In the genomic region with DNA sequence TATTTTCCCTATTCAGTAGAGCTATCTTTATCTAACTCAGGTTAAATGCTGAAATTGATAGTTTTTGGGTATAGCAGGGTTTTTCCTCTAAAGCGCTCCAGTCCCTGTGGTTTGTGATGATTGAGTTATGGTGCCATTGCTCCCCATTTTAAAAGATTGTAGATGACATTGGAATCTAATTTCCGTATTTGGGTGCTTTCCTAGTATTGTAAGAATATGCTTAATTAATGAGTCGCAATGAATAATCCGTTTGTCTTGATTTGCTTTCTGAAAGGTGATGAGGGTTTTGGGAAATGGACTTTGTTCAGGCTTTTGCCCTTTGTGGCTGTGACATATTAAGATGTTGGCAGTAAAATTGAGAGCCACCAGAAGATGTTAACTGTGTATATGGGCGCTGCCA, we compare ENCODE assay signal across 13 cellular contexts. TPM values are rescaled to one million over a fixed set of nuclear protein-coding genes. Genes with fewer than 3 reads are reported as not detected.
DNase-seq lines count a peak whose midpoint lies in the region; ATAC-seq and TF ChIP-seq lines count a peak whose summit lies in the region.
"Had no signal": no experiment of that assay in that cellular context is flagged by ENCODE, and none has a peak within 500 bp of the region (broad histone marks: within the 10 kb centered on the region; RNA-seq: fewer than 3 reads in every experiment).

No MANE protein-coding gene starts in this region.

- DNase-seq in activated CD4-positive, alpha-beta memory T cell treated with anti-CD3 and anti-CD28 coated beads for 36 hours = no peak
- DNase-seq in activated CD4-positive, alpha-beta memory T cell treated with anti-CD3 and anti-CD28 coated beads, Interleukin-2, amount 10 ng/mL, durations not matched to agents 7 days and 5 days = no peak
- peak; percentile 61 for DNase-seq in RKO (ENCODE audit: low spot score)
- DNase-seq in endodermal cell = no peak
- no peak for DNase-seq in NCI-H187 treated with DMSO at 0.1 percent for 48 hours (lab: John Stamatoyannopoulos, UW)
- no peak for DNase-seq in stimulated activated CD4-positive, alpha-beta T cell treated with anti-CD3 and anti-CD28 coated beads, Interleukin-2, amount 100 ng/mL, for 48 hours
- DNase-seq: activated CD4-positive, alpha-beta T cell treated with anti-CD3 and anti-CD28 coated beads for 48 hours; left cardiac atrium; NCI-H510A; SIG-M5; trophoblast cell had no signal

- H3K9me3 Mint-ChIP-seq in activated CD4-positive, alpha-beta memory T cell treated with anti-CD3 and anti-CD28 coated beads for 36 hours = no peaks in the 10 kb centered on the region
- no peaks in the 10 kb centered on the region for H3K9me3 Mint-ChIP-seq in activated CD4-positive, alpha-beta memory T cell treated with anti-CD3 and anti-CD28 coated beads, Interleukin-2, amount 10 ng/mL, durations not matched to agents 7 days and 5 days
- no peaks in the 10 kb centered on the region for H3K9me3 Mint-ChIP-seq in endodermal cell

- no peak overlapping the region for H3K27ac ChIP-seq in endodermal cell (ENCODE audit: low read depth, low read length)

- peak overlapping the region; percentile 94 for H3K4me3 ChIP-seq in endodermal cell (ENCODE audit: low read length)
- peak overlapping the region; percentile 60 for H3K4me3 ChIP-seq in skeletal muscle satellite cell (ENCODE audit: low read length)

- 95 to 100% methylated on average over 3 to 5 of the region's 5 CpGs for WGBS in endodermal cell (ENCODE audit: insufficient coverage in 1 of 2, insufficient read length in 1 of 2), 2 experiments

- intact Hi-C loops in activated CD4-positive, alpha-beta memory T cell treated with anti-CD3 and anti-CD28 coated beads for 36 hours (cut with micrococcal nuclease) = loop anchor here (2.0 kb wide), 1 partner anchor 18 kb away; no protein-coding TSS in a partner anchor

- peak overlapping the region; percentile 43 for H3K4me3 Mint-ChIP-seq in activated CD4-positive, alpha-beta memory T cell treated with anti-CD3 and anti-CD28 coated beads for 36 hours
- no peak overlapping the region for H3K4me3 Mint-ChIP-seq in activated CD4-positive, alpha-beta memory T cell treated with anti-CD3 and anti-CD28 coated beads, Interleukin-2, amount 10 ng/mL, durations not matched to agents 7 days and 5 days
- no peak overlapping the region for H3K4me3 Mint-ChIP-seq in endodermal cell

- peak overlapping the region; percentile 87 for H3K27ac Mint-ChIP-seq in activated CD4-positive, alpha-beta memory T cell treated with anti-CD3 and anti-CD28 coated beads for 36 hours
- H3K27ac Mint-ChIP-seq in activated CD4-positive, alpha-beta memory T cell treated with anti-CD3 and anti-CD28 coated beads, Interleukin-2, amount 10 ng/mL, durations not matched to agents 7 days and 5 days = no peak overlapping the region
- H3K27ac Mint-ChIP-seq in endodermal cell = no peak overlapping the region

- H3K4me2 ChIP-seq in skeletal muscle satellite cell (ENCODE audit: low read length) = peak overlapping the region; percentile 90

- H3K36me3 ChIP-seq in endodermal cell (ENCODE audit: control insufficient read depth, insufficient read depth, low read length) (peaks cover 79% of the 10 kb centered on the region), skeletal muscle satellite cell (ENCODE audit: insufficient read depth, low read length) (peaks cover 75% of the 10 kb centered on the region)

- CTCF ChIA-PET in activated CD4-positive, alpha-beta memory T cell treated with anti-CD3 and anti-CD28 coated beads for 36 hours (lab: Charles Lee) = interaction anchor here (0.6 to 0.9 kb wide), 2 partner anchors 21 to 72 kb away, joined by 3 read pairs; a partner anchor contains a TSS
- CTCF ChIA-PET in activated CD4-positive, alpha-beta memory T cell treated with anti-CD3 and anti-CD28 coated beads, Interleukin-2, amount 10 ng/mL, durations not matched to agents 7 days and 5 days (lab: Charles Lee) = no interaction called here

- peaks cover 51% of the 10 kb centered on the region for H3K4me1 Mint-ChIP-seq in activated CD4-positive, alpha-beta memory T cell treated with anti-CD3 and anti-CD28 coated beads for 36 hours (ENCODE audit: low read depth)
- peaks cover 51% of the 10 kb centered on the region for H3K4me1 Mint-ChIP-seq in activated CD4-positive, alpha-beta memory T cell treated with anti-CD3 and anti-CD28 coated beads, Interleukin-2, amount 10 ng/mL, durations not matched to agents 7 days and 5 days
- H3K4me1 Mint-ChIP-seq in endodermal cell = peaks cover 28% of the 10 kb centered on the region

- no peak for TF ChIP-seq CTCF in endodermal cell (conservative IDR thresholded peaks at IDR 0.05)

- H3K4me1 ChIP-seq in endodermal cell (ENCODE audit: control insufficient read depth, insufficient read depth, low read length) = no peaks in the 10 kb centered on the region
- H3K4me1 ChIP-seq in skeletal muscle satellite cell (ENCODE audit: control insufficient read depth, insufficient read depth, low read length) = peaks cover 26% of the 10 kb centered on the region

- POLR2A ChIA-PET in activated CD4-positive, alpha-beta memory T cell treated with anti-CD3 and anti-CD28 coated beads for 36 hours (lab: Charles Lee) = interaction anchor here (7.7 kb wide), 1 partner anchor 21 kb away, joined by 61 read pairs; a partner anchor contains a TSS
- POLR2A ChIA-PET in activated CD4-positive, alpha-beta memory T cell treated with anti-CD3 and anti-CD28 coated beads, Interleukin-2, amount 10 ng/mL, durations not matched to agents 7 days and 5 days (lab: Charles Lee) = interaction anchor here (0.7 to 3.6 kb wide), 7 partner anchors 10 to 201 kb away, joined by 3 to 22 read pairs (median 3); a partner anchor contains a TSS

- no peak overlapping the region for H3K9ac ChIP-seq in endodermal cell (ENCODE audit: extremely low read depth, low read length, poor library complexity, severe bottlenecking)
- H3K9ac ChIP-seq in skeletal muscle satellite cell (ENCODE audit: low read depth, low read length) = peak overlapping the region; percentile 44

- no peak for ATAC-seq in HG03097 (IDR thresholded peaks at IDR 0.05; ENCODE audit: low FRiP score, unreplicated experiment)
- ATAC-seq: left cardiac atrium had no signal

- H3K27me3 Mint-ChIP-seq in activated CD4-positive, alpha-beta memory T cell treated with anti-CD3 and anti-CD28 coated beads for 36 hours = no peaks in the 10 kb centered on the region
- no peaks in the 10 kb centered on the region for H3K27me3 Mint-ChIP-seq in activated CD4-positive, alpha-beta memory T cell treated with anti-CD3 and anti-CD28 coated beads, Interleukin-2, amount 10 ng/mL, durations not matched to agents 7 days and 5 days
- H3K27me3 Mint-ChIP-seq in endodermal cell (ENCODE audit: insufficient read depth) = no peaks in the 10 kb centered on the region

- H3K9me3 ChIP-seq in endodermal cell (ENCODE audit: control insufficient read depth, low read length) (no peaks in the 10 kb centered on the region), skeletal muscle satellite cell (replicated peaks; ENCODE audit: low read length) (no peaks in the 10 kb centered on the region)

- H3K27me3 ChIP-seq in endodermal cell (ENCODE audit: control insufficient read depth, insufficient read depth, low read length, poor library complexity, severe bottlenecking) (no peaks in the 10 kb centered on the region), skeletal muscle satellite cell (ENCODE audit: control insufficient read depth, insufficient read depth, low read length) (no peaks in the 10 kb centered on the region)

- peaks cover 65% of the 10 kb centered on the region for H3K36me3 Mint-ChIP-seq in activated CD4-positive, alpha-beta memory T cell treated with anti-CD3 and anti-CD28 coated beads for 36 hours
- H3K36me3 Mint-ChIP-seq in activated CD4-positive, alpha-beta memory T cell treated with anti-CD3 and anti-CD28 coated beads, Interleukin-2, amount 10 ng/mL, durations not matched to agents 7 days and 5 days (ENCODE audit: low read depth) = peaks cover 68% of the 10 kb centered on the region
- H3K36me3 Mint-ChIP-seq in endodermal cell (ENCODE audit: low read depth) = peaks cover 75% of the 10 kb centered on the region

RNA-seq across cellular contexts. Expression of a gene that starts 3.9 kb away (rescaled TPM):
- total RNA-seq in activated CD4-positive, alpha-beta memory T cell treated with anti-CD3 and anti-CD28 coated beads for 36 hours = 1,000 to 10,000 TPM; 1,694 to 1,737 TPM
- total RNA-seq in activated CD4-positive, alpha-beta memory T cell treated with anti-CD3 and anti-CD28 coated beads, Interleukin-2, amount 10 ng/mL, durations not matched to agents 7 days and 5 days = 1,000 to 10,000 TPM; 1,152 to 1,168 TPM
- total RNA-seq in endodermal cell = 1,000 to 10,000 TPM; 1,323 to 1,693 TPM
- polyA plus RNA-seq in endodermal cell (2013, experiment 1 of 2) = 1,899 TPM
- polyA plus RNA-seq in endodermal cell (2013, experiment 2 of 2) = 1,806 TPM
- total RNA-seq in skeletal muscle satellite cell (2012; rRNA removed) = 1,975 and 2,588 TPM in 2 replicates

RNA-seq across cellular contexts. Expression of a gene that starts 15.9 kb away (rescaled TPM):
- under 1 TPM in 1 of 2 experiments, not detected in 1; 0.31 TPM for total RNA-seq in activated CD4-positive, alpha-beta memory T cell treated with anti-CD3 and anti-CD28 coated beads for 36 hours
- total RNA-seq in activated CD4-positive, alpha-beta memory T cell treated with anti-CD3 and anti-CD28 coated beads, Interleukin-2, amount 10 ng/mL, durations not matched to agents 7 days and 5 days = not detected
- total RNA-seq in endodermal cell = 1 to 10 TPM; 1.1 to 1.5 TPM
- 0.21 TPM for polyA plus RNA-seq in endodermal cell (2013, experiment 1 of 2)
- polyA plus RNA-seq in endodermal cell (2013, experiment 2 of 2) = not detected
- total RNA-seq in skeletal muscle satellite cell (2012; rRNA removed) = not detected in 2 replicates

RNA-seq across cellular contexts. Expression of a gene that starts 20.9 kb away (rescaled TPM):
- total RNA-seq in activated CD4-positive, alpha-beta memory T cell treated with anti-CD3 and anti-CD28 coated beads for 36 hours = 10 to 100 TPM; 23.6 to 24.8 TPM
- 10 to 100 TPM; 21.3 to 24.6 TPM for total RNA-seq in activated CD4-positive, alpha-beta memory T cell treated with anti-CD3 and anti-CD28 coated beads, Interleukin-2, amount 10 ng/mL, durations not matched to agents 7 days and 5 days
- 10 to 100 TPM; 28.2 to 35.2 TPM for total RNA-seq in endodermal cell
- polyA plus RNA-seq in endodermal cell (2013, experiment 1 of 2) = 21.2 TPM
- polyA plus RNA-seq in endodermal cell (2013, experiment 2 of 2) = 20.2 TPM
- 35.8 and 46.1 TPM in 2 replicates for total RNA-seq in skeletal muscle satellite cell (2012; rRNA removed)

RNA-seq across cellular contexts. Expression of a gene that starts 59.7 kb away (rescaled TPM):
- 10 to 100 TPM; 36.0 to 36.4 TPM for total RNA-seq in activated CD4-positive, alpha-beta memory T cell treated with anti-CD3 and anti-CD28 coated beads for 36 hours
- total RNA-seq in activated CD4-positive, alpha-beta memory T cell treated with anti-CD3 and anti-CD28 coated beads, Interleukin-2, amount 10 ng/mL, durations not matched to agents 7 days and 5 days = 10 to 100 TPM; 28.5 to 34.1 TPM
- 10 to 100 TPM; 27.1 to 40.1 TPM for total RNA-seq in endodermal cell
- polyA plus RNA-seq in endodermal cell (2013, experiment 1 of 2) = 25.3 TPM
- polyA plus RNA-seq in endodermal cell (2013, experiment 2 of 2) = 23.9 TPM
- 45.7 and 51.0 TPM in 2 replicates for total RNA-seq in skeletal muscle satellite cell (2012; rRNA removed)
